9 cellular contexts compared by ENCODE assay signal in the genomic region with DNA sequence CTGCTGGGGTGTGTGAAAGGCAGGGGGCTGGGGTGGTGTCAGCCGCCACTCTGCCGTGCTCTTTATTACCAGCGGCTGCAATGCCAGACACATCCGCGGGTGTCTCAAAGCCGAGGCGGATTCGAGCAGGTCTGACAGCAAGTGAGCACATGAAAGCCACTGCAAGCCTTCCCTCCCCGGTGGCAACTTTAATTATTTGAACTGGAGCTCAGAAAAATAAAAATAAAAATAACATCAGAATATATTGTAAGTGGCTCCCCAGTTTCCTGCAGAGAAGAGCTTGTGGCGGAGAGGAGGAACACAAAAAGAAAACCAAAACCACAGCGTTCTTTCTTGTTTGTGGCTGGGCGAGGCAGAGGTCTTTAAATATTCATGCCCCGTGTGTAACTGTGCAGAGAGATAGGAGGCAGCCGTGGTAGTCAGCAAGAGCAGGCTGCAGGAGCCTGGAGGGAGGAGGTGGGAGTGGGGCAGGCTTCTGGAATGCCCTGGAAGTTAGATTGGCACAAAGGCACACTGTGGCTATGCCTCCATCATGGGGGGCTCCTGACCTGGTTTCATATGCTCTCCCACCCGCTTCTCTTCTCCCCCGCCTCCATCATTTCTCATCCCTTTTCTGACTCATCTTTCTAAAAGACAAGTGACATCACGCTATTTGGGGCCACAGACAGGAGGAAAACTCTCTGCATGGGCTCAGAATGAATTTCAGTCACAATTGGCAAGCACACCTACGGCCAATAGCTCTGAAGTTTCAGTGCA.
A peak's percentile ranks its signal among the peaks of the same experiment; 100 is the strongest.
DNase-seq lines count a peak whose midpoint lies in the region; ATAC-seq, FAIRE-seq and TF ChIP-seq lines count a peak whose summit lies in the region.
"Had no signal": no experiment of that assay in that cellular context is flagged by ENCODE, and none has a peak within 500 bp of the region (broad histone marks: within the 10 kb centered on the region; RNA-seq: fewer than 3 reads in every experiment).

No MANE protein-coding gene starts in this region.

- H2AK5ac ChIP-seq in IMR-90 (ENCODE audit: low read depth, low read length) = no peak overlapping the region

- in situ Hi-C loops in IMR-90 (cut with MboI; ENCODE audit: low sequenced_read_pairs) = loop anchor here (25.0 kb wide), 1 partner anchor 522 kb away; no protein-coding TSS in a partner anchor

- H2BK20ac ChIP-seq in IMR-90 (ENCODE audit: low read depth, low read length) = no peak overlapping the region

- no peak for TF ChIP-seq POLR2A in IMR-90 (IDR thresholded peaks at IDR 0.05; ENCODE audit: low read depth, low read length)

- H3K79me1 ChIP-seq in IMR-90 (ENCODE audit: low read depth in 1 of 2, low read length in 2 of 2) = no peaks in the 10 kb centered on the region

- peaks cover 2% of the 10 kb centered on the region for H3K36me3 Mint-ChIP-seq in effector memory CD8-positive, alpha-beta T cell (ENCODE audit: insufficient read depth)

- H2BK15ac ChIP-seq in IMR-90 (ENCODE audit: low read depth, low read length) = no peak overlapping the region

- H3K9ac ChIP-seq in IMR-90 (ENCODE audit: low read depth, low read length) = no peak overlapping the region

- H3K27me3 ChIP-seq in IMR-90 (ENCODE audit: control insufficient read depth, insufficient read depth, low read length) (peaks cover 33% of the 10 kb centered on the region), small intestine (ENCODE audit: control insufficient read depth in 2 of 2, insufficient read depth in 2 of 2, low read length in 2 of 2) (no peaks in the 10 kb centered on the region)

- H3K4me3 Mint-ChIP-seq in effector memory CD8-positive, alpha-beta T cell = peak overlapping the region; percentile 81 to 82

- H3K56ac ChIP-seq in IMR-90 (ENCODE audit: extremely low read depth, insufficient read depth, low read length) = no peak overlapping the region

- DNase-seq in CMK (ENCODE audit: low read depth) (peak; percentile 5), IMR-90 (no peak), small intestine (peak; percentile 60), NCI-H226 (no peak)
- peak; percentile 75 for DNase-seq in activated CD4-positive, alpha-beta T cell treated with anti-CD3 and anti-CD28 coated beads for 48 hours
- DNase-seq in effector memory CD8-positive, alpha-beta T cell = peak; percentile 48 to 61 (median 48)

- intact Hi-C loops in IMR-90 (cut with micrococcal nuclease) = no loop called here

- H3K4me1 ChIP-seq in IMR-90 (ENCODE audit: control insufficient read depth, insufficient read depth, low read length) (no peaks in the 10 kb centered on the region), small intestine (ENCODE audit: control insufficient read depth in 2 of 2, insufficient read depth in 1 of 2, low read depth in 1 of 2, low read length in 1 of 2) (peaks cover 0 to 2% of the 10 kb centered on the region in 2 donors)

- peaks cover 21 to 25% of the 10 kb centered on the region in 2 donors for H3K4me1 Mint-ChIP-seq in effector memory CD8-positive, alpha-beta T cell (ENCODE audit: low read depth in 2 of 2)

- BruUV-seq in IMR-90 (replicated peaks; lab: Mats Ljungman, UMichigan) = no TSS peak

- dilution Hi-C loops in IMR-90 (cut with HindIII; ENCODE audit: low sequenced_read_pairs, unreplicated experiment) = no loop called here

- H3K9me3 ChIP-seq in IMR-90 (ENCODE audit: control insufficient read depth, insufficient read depth, low read length) (no peaks in the 10 kb centered on the region), small intestine (ENCODE audit: control insufficient read depth, low read depth) (no peaks in the 10 kb centered on the region)
- H3K9me3 ChIP-seq: neutrophil had no signal

- H2BK120ac ChIP-seq in IMR-90 (ENCODE audit: low read depth, low read length) = no peak overlapping the region

- no peak overlapping the region for H3K4ac ChIP-seq in IMR-90 (ENCODE audit: low read depth, low read length)

- POLR2A ChIA-PET in IMR-90 (lab: Charles Lee; ENCODE audit: unreplicated experiment) = no interaction called here

- H4K8ac ChIP-seq in IMR-90 (ENCODE audit: low read depth in 2 of 2, low read length in 2 of 2) = no peak overlapping the region

- ATAC-seq in GM21367 (IDR thresholded peaks at IDR 0.05; ENCODE audit: unreplicated experiment) (peak; percentile 65), IMR-90 (ENCODE audit: low read depth) (peak; percentile 37; the same call in 1 of the 2 replicates), SK-N-SH treated with all-trans-retinoic acid at 6 μM for 48 hours (no peak; the same call in 2 of the 3 replicates)
- ATAC-seq in effector memory CD8-positive, alpha-beta T cell (replicated peaks) = peak; percentile 89

- no peak overlapping the region for H4K91ac ChIP-seq in IMR-90 (ENCODE audit: insufficient read depth, low read depth, low read length)

- no peak overlapping the region for H3K18ac ChIP-seq in IMR-90 (ENCODE audit: low read depth, low read length)

- H2AFZ ChIP-seq in IMR-90 (replicated peaks; ENCODE audit: low read length, poor library complexity) = no peak overlapping the region

- no peaks in the 10 kb centered on the region for H3K9me1 ChIP-seq in IMR-90 (ENCODE audit: insufficient read depth, low read length)

- H2AK9ac ChIP-seq in IMR-90 (replicated peaks; ENCODE audit: low read depth, low read length, poor library complexity) = peak overlapping the region; percentile 25

- no peak overlapping the region for H2BK5ac ChIP-seq in IMR-90 (ENCODE audit: low read depth, low read length, poor library complexity, severe bottlenecking)

- no peak overlapping the region for H3K4me2 ChIP-seq in IMR-90 (ENCODE audit: low read depth, low read length)

- H4K5ac ChIP-seq in IMR-90 (ENCODE audit: low read depth, low read length) = no peak overlapping the region

- no peaks in the 10 kb centered on the region for H4K20me1 ChIP-seq in IMR-90 (ENCODE audit: insufficient read depth, low read length)

- H3K27me3 Mint-ChIP-seq in effector memory CD8-positive, alpha-beta T cell = peaks cover 0 to 23% of the 10 kb centered on the region in 2 donors

- no peak overlapping the region for H3K23ac ChIP-seq in IMR-90 (ENCODE audit: low read depth, low read length)

- H3K4me3 ChIP-seq in IMR-90 (ENCODE audit: insufficient read depth, low read depth, low read length) (no peak overlapping the region), small intestine (ENCODE audit: low read depth in 1 of 2, low read length in 2 of 2) (no peak overlapping the region)

- TF ChIP-seq CTCF in IMR-90 (conservative IDR thresholded peaks at IDR 0.05; ENCODE audit: low read depth, low read length) = no peak

- H3K9me3 Mint-ChIP-seq in effector memory CD8-positive, alpha-beta T cell = no peaks in the 10 kb centered on the region

- peak overlapping the region; percentile 91 to 92 for H3K27ac Mint-ChIP-seq in effector memory CD8-positive, alpha-beta T cell

- FAIRE-seq in small intestine (lab: Jason Lieb, UNC) = no peak

- CTCF ChIA-PET in IMR-90 (lab: Yijun Ruan, JAX) = interaction anchor here (0.7 kb wide), 1 partner anchor 165 kb away, joined by 3 read pairs; no protein-coding TSS in a partner anchor

- no peak for TF ChIP-seq RAD21 in IMR-90 (IDR thresholded peaks at IDR 0.05; ENCODE audit: low read length)

- 20% methylated on average over 2 of the region's 18 CpGs; no CpG with 5 or more reads in 1 of the 2 experiments for WGBS in IMR-90 (ENCODE audit: extremely low coverage in 2 of 2, insufficient read length in 1 of 2), 2 experiments
- 21 to 34% (median 24%) methylated on average over 18 of the region's 18 CpGs for WGBS in small intestine, 3 donors

- H3K36me3 ChIP-seq in IMR-90 (ENCODE audit: control insufficient read depth, insufficient read depth, low read length) (no peaks in the 10 kb centered on the region), small intestine (ENCODE audit: control insufficient read depth in 2 of 2, insufficient read depth in 2 of 2, low read length in 2 of 2) (no peaks in the 10 kb centered on the region)
- H3K36me3 ChIP-seq: neutrophil had no signal

- H3K27ac ChIP-seq in IMR-90 (ENCODE audit: insufficient read depth, low read length) (no peak overlapping the region), small intestine (ENCODE audit: low read depth in 1 of 2, low read length in 1 of 2) (no peak overlapping the region)
- H3K27ac ChIP-seq: neutrophil had no signal

- no peak overlapping the region for H3K14ac ChIP-seq in IMR-90 (replicated peaks; ENCODE audit: low read depth, low read length)

TF ChIP-seq in IMR-90, 13 proteins besides CTCF, POLR2A, EP300 and RAD21:
- TF ChIP-seq BHLHE40 (IDR thresholded peaks at IDR 0.05; ENCODE audit: low read depth, low read length) (no peak), MAFK (IDR thresholded peaks at IDR 0.05; ENCODE audit: low read depth, low read length) (no peak), USF2 (IDR thresholded peaks at IDR 0.05; ENCODE audit: low read depth, low read length) (no peak)

TF ChIP-seq in SK-N-SH treated with all-trans-retinoic acid at 6 μM for 48 hours, 23 proteins besides CTCF, POLR2A, EP300 and RAD21 (continues in another document):
- no peak for TF ChIP-seq ZNF8 (CRISPR knock-in tag; IDR thresholded peaks at IDR 0.05)
- TF ChIP-seq BACH2 (CRISPR knock-in tag; IDR thresholded peaks at IDR 0.05; ENCODE audit: borderline replicate concordance) = no peak
- no peak for TF ChIP-seq ZNF70 (CRISPR knock-in tag; IDR thresholded peaks at IDR 0.05)
- no peak for TF ChIP-seq ARNTL (CRISPR knock-in tag; IDR thresholded peaks at IDR 0.05; ENCODE audit: borderline replicate concordance, low read depth)
- no peak for TF ChIP-seq ZC3H10 (CRISPR knock-in tag; IDR thresholded peaks at IDR 0.05)
- TF ChIP-seq ZNF565 (CRISPR knock-in tag; conservative IDR thresholded peaks at IDR 0.05; ENCODE audit: low read depth) = no peak
- TF ChIP-seq TOX (CRISPR knock-in tag; IDR thresholded peaks at IDR 0.05; ENCODE audit: borderline replicate concordance) = no peak
- TF ChIP-seq TCF4 (CRISPR knock-in tag; IDR thresholded peaks at IDR 0.05; ENCODE audit: borderline replicate concordance) = no peak
- TF ChIP-seq RARB (CRISPR knock-in tag; IDR thresholded peaks at IDR 0.05) = no peak
- no peak for TF ChIP-seq CREB5 (CRISPR knock-in tag; IDR thresholded peaks at IDR 0.05; ENCODE audit: low read depth)
- no peak for TF ChIP-seq CSDC2 (CRISPR knock-in tag; IDR thresholded peaks at IDR 0.05)
- no peak for TF ChIP-seq PPARA (CRISPR knock-in tag; IDR thresholded peaks at IDR 0.05; ENCODE audit: borderline replicate concordance)
- TF ChIP-seq ESRRG (CRISPR knock-in tag; IDR thresholded peaks at IDR 0.05) = no peak

Comparison
In these comparisons a context has a peak if more than half of its experiments do, and no peak if none do; other contexts are left out.
1. DNase-seq: peak in CMK (single experiment), activated CD4-positive, alpha-beta T cell treated with anti-CD3 and anti-CD28 coated beads for 48 hours (single experiment), effector memory CD8-positive, alpha-beta T cell (3 of 3) and small intestine (single experiment); none in IMR-90 (single experiment) and NCI-H226 (single experiment).